ENCODE assay signal across 8 cellular contexts in genomic region chr9:33458444-33458843, GRCh38. TPM values are rescaled to one million over a fixed set of nuclear protein-coding genes. Genes with fewer than 3 reads are reported as not detected.
DNase-seq lines count a peak whose midpoint lies in the region; ATAC-seq and TF ChIP-seq lines count a peak whose summit lies in the region.

No MANE protein-coding gene starts in this region.

- TF ChIP-seq EP300 in tibial nerve (IDR thresholded peaks at IDR 0.05), result no peak

- no peak overlapping the region for H3K27ac ChIP-seq in tibial nerve

- H3K4me1 ChIP-seq in tibial nerve, result peaks cover 0 to 5% (median 0%) of the 10 kb centered on the region in 4 donors

- peak; percentile 33 for ATAC-seq in HG03175 (IDR thresholded peaks at IDR 0.05; ENCODE audit: unreplicated experiment)
- ATAC-seq in activated CD8-positive, alpha-beta T cell treated with anti-CD3 and anti-CD28 coated beads, Interleukin-2, amount 10 ng/mL, durations not matched to agents 7 days and 5 days, result peak; percentile 60

- H3K4me3 ChIP-seq in foreskin fibroblast (ENCODE audit: low read depth in 1 of 2, low read length in 2 of 2) (no peak overlapping the region), tibial nerve (no peak overlapping the region)

- no peak for TF ChIP-seq CTCF in foreskin fibroblast (IDR thresholded peaks at IDR 0.05; ENCODE audit: low read depth, low read length)
- no peak for TF ChIP-seq CTCF in tibial nerve (IDR thresholded peaks at IDR 0.05)

- peaks cover 7% of the 10 kb centered on the region for H3K36me3 Mint-ChIP-seq in activated CD8-positive, alpha-beta T cell treated with anti-CD3 and anti-CD28 coated beads, Interleukin-2, amount 10 ng/mL, durations not matched to agents 7 days and 5 days (ENCODE audit: low read depth)

- no peaks in the 10 kb centered on the region for H3K9me3 Mint-ChIP-seq in activated CD8-positive, alpha-beta T cell treated with anti-CD3 and anti-CD28 coated beads, Interleukin-2, amount 10 ng/mL, durations not matched to agents 7 days and 5 days (ENCODE audit: insufficient read depth)

- no peaks in the 10 kb centered on the region for H3K27me3 ChIP-seq in tibial nerve

- 55 to 71% methylated on average over 4 of the region's 4 CpGs for WGBS in tibial nerve, 2 donors

- H3K27me3 Mint-ChIP-seq in activated CD8-positive, alpha-beta T cell treated with anti-CD3 and anti-CD28 coated beads, Interleukin-2, amount 10 ng/mL, durations not matched to agents 7 days and 5 days (ENCODE audit: low read depth), result no peaks in the 10 kb centered on the region

- POLR2A ChIA-PET in activated CD8-positive, alpha-beta T cell treated with anti-CD3 and anti-CD28 coated beads, Interleukin-2, amount 10 ng/mL, durations not matched to agents 7 days and 5 days (lab: Charles Lee), result interaction anchor here (0.7 to 1.7 kb wide), 2 partner anchors 11 to 42 kb away, joined by 3 to 9 read pairs; partner anchors contain the start of gene AQP3

- CTCF ChIA-PET in activated CD8-positive, alpha-beta T cell treated with anti-CD3 and anti-CD28 coated beads, Interleukin-2, amount 10 ng/mL, durations not matched to agents 7 days and 5 days (lab: Charles Lee), result interaction anchor here (1.1 to 5.3 kb wide), 7 partner anchors 9 to 172 kb away, joined by 3 to 39 read pairs (median 5); partner anchors contain the start of genes AQP3 and NOL6

- H3K27ac Mint-ChIP-seq in activated CD8-positive, alpha-beta T cell treated with anti-CD3 and anti-CD28 coated beads, Interleukin-2, amount 10 ng/mL, durations not matched to agents 7 days and 5 days, result peak overlapping the region; percentile 87

- H3K9me3 ChIP-seq in tibial nerve, result no peaks in the 10 kb centered on the region

- peaks cover 51% of the 10 kb centered on the region for H3K4me1 Mint-ChIP-seq in activated CD8-positive, alpha-beta T cell treated with anti-CD3 and anti-CD28 coated beads, Interleukin-2, amount 10 ng/mL, durations not matched to agents 7 days and 5 days (ENCODE audit: low read depth)

- DNase-seq in CD1c-positive myeloid dendritic cell (ENCODE audit: extremely low spot score) (peak; percentile 14), islet precursor cell (peak; percentile 72), GF-D8 (lab: John Stamatoyannopoulos, UW) (no peak), SIG-M5 (lab: John Stamatoyannopoulos, UW) (no peak), foreskin fibroblast (no peak), tibial nerve (ENCODE audit: low spot score in 2 of 2) (no peak)
- DNase-seq in activated CD8-positive, alpha-beta T cell treated with anti-CD3 and anti-CD28 coated beads, Interleukin-2, amount 10 ng/mL, durations not matched to agents 7 days and 5 days, result peak; percentile 57

- peaks cover 0 to 37% (median 11%) of the 10 kb centered on the region in 3 donors for H3K36me3 ChIP-seq in tibial nerve

- H3K4me3 Mint-ChIP-seq in activated CD8-positive, alpha-beta T cell treated with anti-CD3 and anti-CD28 coated beads, Interleukin-2, amount 10 ng/mL, durations not matched to agents 7 days and 5 days, result peak overlapping the region; percentile 15

- no peak for TF ChIP-seq POLR2A in tibial nerve (IDR thresholded peaks at IDR 0.05)

RNA-seq across cellular contexts. Expression of gene AQP3, which starts 11.1 kb away (rescaled TPM):
- 10 to 100 TPM; 29.9 to 31.4 TPM for total RNA-seq in activated CD8-positive, alpha-beta T cell treated with anti-CD3 and anti-CD28 coated beads, Interleukin-2, amount 10 ng/mL, durations not matched to agents 7 days and 5 days
- 100 to 1,000 TPM in 2 of 4 donors, 10 to 100 TPM in 2; 41.1 to 200 (median 96.8) TPM for total RNA-seq in tibial nerve

RNA-seq across cellular contexts. Expression of gene NOL6, which starts 15.3 kb away (rescaled TPM):
- 10 to 100 TPM; 37.1 to 38.8 TPM for total RNA-seq in activated CD8-positive, alpha-beta T cell treated with anti-CD3 and anti-CD28 coated beads, Interleukin-2, amount 10 ng/mL, durations not matched to agents 7 days and 5 days
- total RNA-seq in tibial nerve, result 10 to 100 TPM; 25.7 to 37.2 (median 27.9) TPM

RNA-seq across cellular contexts. Expression of gene AQP7, which starts 56.1 kb away (rescaled TPM):
- total RNA-seq in activated CD8-positive, alpha-beta T cell treated with anti-CD3 and anti-CD28 coated beads, Interleukin-2, amount 10 ng/mL, durations not matched to agents 7 days and 5 days, result not detected
- total RNA-seq in tibial nerve, result 10 to 100 TPM; 14.1 to 51.6 (median 31.0) TPM

Comparison
In these comparisons a context has a peak if more than half of its experiments do, and no peak if none do; other contexts are left out.
1. DNase-seq: peak in CD1c-positive myeloid dendritic cell (single experiment), activated CD8-positive, alpha-beta T cell treated with anti-CD3 and anti-CD28 coated beads, Interleukin-2, amount 10 ng/mL, durations not matched to agents 7 days and 5 days (single experiment) and islet precursor cell (single experiment); none in GF-D8 (single experiment), SIG-M5 (single experiment), foreskin fibroblast (0 of 2) and tibial nerve (0 of 2).
2. RNA of gene AQP7, which starts 56.1 kb away (total RNA-seq): 14.1 to 51.6 TPM in tibial nerve; not detected in activated CD8-positive, alpha-beta T cell treated with anti-CD3 and anti-CD28 coated beads, Interleukin-2, amount 10 ng/mL, durations not matched to agents 7 days and 5 days; every median in the first group is over 10 times any median in the second.